In the genomic region with DNA sequence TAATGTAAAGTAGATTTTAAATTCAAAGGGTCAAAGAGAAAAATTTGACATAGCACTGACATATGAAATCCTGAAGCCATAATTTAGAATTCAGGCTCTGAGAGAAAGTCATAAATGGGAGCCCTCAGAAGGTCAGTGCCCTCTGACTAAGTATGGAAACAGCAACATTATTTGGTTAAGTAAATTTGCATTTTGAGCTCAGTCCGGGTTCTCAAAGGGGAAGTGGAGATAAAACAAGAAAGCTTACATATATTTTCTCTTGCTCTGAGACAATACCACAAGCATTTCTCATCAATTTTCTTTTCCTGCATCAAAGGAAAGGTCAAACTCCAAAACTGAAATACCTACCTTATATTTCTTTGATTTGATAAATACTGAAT, we compare ENCODE assay signal across 12 cellular contexts.
A peak's percentile ranks its signal among the peaks of the same experiment; 100 is the strongest.
DNase-seq lines count a peak whose midpoint lies in the region; ATAC-seq and TF ChIP-seq lines count a peak whose summit lies in the region.
"Had no signal": no experiment of that assay in that cellular context is flagged by ENCODE, and none has a peak within 500 bp of the region (broad histone marks: within the 10 kb centered on the region; RNA-seq: fewer than 3 reads in every experiment).

No MANE protein-coding gene starts in this region.

- H3K27ac ChIP-seq in OCI-LY3 (ENCODE audit: low read length): no peak overlapping the region
- H3K27ac ChIP-seq: A549, cardiac muscle cell had no signal

- no peak overlapping the region for H3K9ac ChIP-seq in OCI-LY3 (ENCODE audit: low read length)

- ATAC-seq in GM19397 (IDR thresholded peaks at IDR 0.05; ENCODE audit: unreplicated experiment) (peak; percentile 87), HG02943 (IDR thresholded peaks at IDR 0.05; ENCODE audit: low read depth, unreplicated experiment) (peak; percentile 91)
- ATAC-seq: A549, Right ventricle myocardium inferior had no signal

- H3K36me3 ChIP-seq in OCI-LY3 (replicated peaks; ENCODE audit: low read depth, low read length): no peaks in the 10 kb centered on the region

- peak overlapping the region; percentile 41 for H3K4me2 ChIP-seq in OCI-LY3 (ENCODE audit: low read length)
- H3K4me2 ChIP-seq: A549 had no signal

- peak; percentile 75 for DNase-seq in EH (ENCODE audit: low read depth)
- DNase-seq in foreskin melanocyte: no peak
- DNase-seq in T-helper 1 cell: no peak
- no peak for DNase-seq in NCI-H69 (lab: John Stamatoyannopoulos, UW)
- DNase-seq in AML-193 (lab: John Stamatoyannopoulos, UW): no peak
- DNase-seq: activated CD4-positive, alpha-beta memory T cell treated with anti-CD3 and anti-CD28 coated beads for 36 hours had no signal

- H3K4me3 ChIP-seq in OCI-LY3 (ENCODE audit: low read length): no peak overlapping the region
- H3K4me3 ChIP-seq: A549, cardiac muscle cell had no signal

- no peak for TF ChIP-seq CTCF in OCI-LY3 (IDR thresholded peaks at IDR 0.05; ENCODE audit: low read depth, low read length)

- H4K20me1 ChIP-seq in OCI-LY3 (ENCODE audit: insufficient read depth, low read length): no peaks in the 10 kb centered on the region; the same call in 1 of the 2 replicates

- H3K4me1 ChIP-seq in OCI-LY3 (ENCODE audit: low read length): peaks cover 11% of the 10 kb centered on the region
- H3K4me1 ChIP-seq: A549 had no signal

- H3K79me2 ChIP-seq in OCI-LY3 (ENCODE audit: low read length): no peaks in the 10 kb centered on the region

- H3K27me3 ChIP-seq in OCI-LY3 (ENCODE audit: low read depth, low read length): peaks cover 9% of the 10 kb centered on the region; the same call in 1 of the 2 replicates
- H3K27me3 ChIP-seq: cardiac muscle cell had no signal

- no peak overlapping the region for H2AFZ ChIP-seq in OCI-LY3 (ENCODE audit: low read depth, low read length)

- no peaks in the 10 kb centered on the region for H3K9me3 ChIP-seq in OCI-LY3 (ENCODE audit: insufficient read depth, low read length)
- H3K9me3 ChIP-seq: A549 had no signal
